ENCODE assay signal across 22 cellular contexts in genomic region chr12:98686603-98687002, GRCh38. TPM values are rescaled to one million over a fixed set of nuclear protein-coding genes. Genes with fewer than 3 reads are reported as not detected.
A peak's percentile ranks its signal among the peaks of the same experiment; 100 is the strongest.
DNase-seq lines count a peak whose midpoint lies in the region; ATAC-seq, FAIRE-seq and TF ChIP-seq lines count a peak whose summit lies in the region.
"Had no signal": no experiment of that assay in that cellular context is flagged by ENCODE, and none has a peak within 500 bp of the region (broad histone marks: within the 10 kb centered on the region; RNA-seq: fewer than 3 reads in every experiment).

No MANE protein-coding gene starts in this region.

- DNase-seq in MCF 10A (ENCODE audit: unreplicated experiment) = peak; percentile 1
- DNase-seq in breast epithelium (ENCODE audit: low spot score in 2 of 2) = no peak
- DNase-seq in H1 (ENCODE audit: low read depth in 1 of 2, low spot score in 2 of 2) = no peak
- peak; percentile 32 for DNase-seq in fibroblast of peridontal ligament (ENCODE audit: extremely low read depth)
- DNase-seq in right lobe of liver = no peak
- no peak for DNase-seq in activated CD8-positive, alpha-beta memory T cell treated with anti-CD3 and anti-CD28 coated beads, Interleukin-2, amount 50 U/mL, for 48 hours
- DNase-seq in AG08395 (ENCODE audit: low spot score) = no peak
- DNase-seq: BE2C; C1 segment of cervical spinal cord; CD4-positive, CD25-positive, alpha-beta regulatory T cell; CD8-positive, alpha-beta memory T cell; COR-L47; DMS 273 treated with DMSO at 0.1 percent for 48 hours; DMS53; DND-41; EL had no signal

- no peaks in the 10 kb centered on the region for H3K9me3 Mint-ChIP-seq in MCF 10A (ENCODE audit: unreplicated experiment)
- H3K9me3 Mint-ChIP-seq: CD8-positive, alpha-beta memory T cell had no signal

- H3K14ac ChIP-seq in H1 (ENCODE audit: insufficient read length) = no peak overlapping the region

- no peak overlapping the region for H3K9ac ChIP-seq in H1 (replicated peaks in 1 of 4; ENCODE audit: extremely low read depth in 1 of 4, low read depth in 3 of 4, low read length in 3 of 4)

- no peak overlapping the region for H3K27ac ChIP-seq in breast epithelium
- H3K27ac ChIP-seq in H1 (ENCODE audit: low read depth, low read length) = no peak overlapping the region
- no peak overlapping the region for H3K27ac ChIP-seq in right lobe of liver
- H3K27ac ChIP-seq: 22Rv1, A549 had no signal

- TF ChIP-seq POLR2A in breast epithelium (IDR thresholded peaks at IDR 0.05) (no peak), H1 (IDR thresholded peaks at IDR 0.05; ENCODE audit: control extremely low read depth in 1 of 2, low read depth in 2 of 2, low read length in 2 of 2) (no peak), right lobe of liver (IDR thresholded peaks at IDR 0.05) (no peak)

- TF ChIP-seq RAD21 in H1 (IDR thresholded peaks at IDR 0.05 in 1 of 2, conservative IDR thresholded peaks at IDR 0.05 in 1 of 2; ENCODE audit: low read depth in 2 of 2, low read length in 2 of 2) = no peak

- H3K18ac ChIP-seq in H1 (ENCODE audit: extremely low read depth, low read length) = no peak overlapping the region

- H3K27me3 ChIP-seq in breast epithelium = no peaks in the 10 kb centered on the region
- H3K27me3 ChIP-seq in H1 (replicated peaks in 1 of 4; ENCODE audit: control insufficient read depth in 3 of 4, extremely low read depth in 1 of 4, insufficient read depth in 3 of 4, low read length in 3 of 4) = no peaks in the 10 kb centered on the region
- no peaks in the 10 kb centered on the region for H3K27me3 ChIP-seq in right lobe of liver
- H3K27me3 ChIP-seq: BE2C had no signal

- H4K20me1 ChIP-seq in H1 (replicated peaks in 1 of 2; ENCODE audit: control insufficient read depth in 1 of 2, insufficient read depth in 2 of 2, low read length in 2 of 2) = no peaks in the 10 kb centered on the region

- BruUV-seq in MCF 10A (replicated peaks; lab: Mats Ljungman, UMichigan) = no TSS peak

- H4K91ac ChIP-seq in H1 (replicated peaks; ENCODE audit: insufficient read length, low read length) = no peak overlapping the region

- H3K4me3 ChIP-seq in breast epithelium (no peak overlapping the region), H1 (ENCODE audit: extremely low read depth in 1 of 4, insufficient read depth in 2 of 4, low read depth in 3 of 4, low read length in 4 of 4) (no peak overlapping the region), right lobe of liver (no peak overlapping the region)
- H3K4me3 ChIP-seq: A549, HAP-1 had no signal

- no peak overlapping the region for H3K4me3 Mint-ChIP-seq in MCF 10A (ENCODE audit: unreplicated experiment)
- H3K4me3 Mint-ChIP-seq: CD4-positive, CD25-positive, alpha-beta regulatory T cell; CD8-positive, alpha-beta memory T cell had no signal

- 82% methylated on average over 2 of the region's 2 CpGs; no CpG with 5 or more reads in 1 of the 2 experiments for WGBS in H1 (ENCODE audit: extremely low coverage in 1 of 2, insufficient coverage in 1 of 2, insufficient read length in 1 of 2, insufficient replicate concordance in 2 of 2, low coverage in 1 of 2, low lambda C conversion rate in 2 of 2, missing lambda C conversion rate in 1 of 2), 2 experiments
- 20% methylated on average over 2 of the region's 2 CpGs for WGBS in right lobe of liver (ENCODE audit: insufficient coverage, low coverage, low lambda C conversion rate, missing lambda C conversion rate)

- no peaks in the 10 kb centered on the region for H3K27me3 Mint-ChIP-seq in MCF 10A (ENCODE audit: insufficient read depth, unreplicated experiment)
- H3K27me3 Mint-ChIP-seq: CD4-positive, CD25-positive, alpha-beta regulatory T cell; CD8-positive, alpha-beta memory T cell had no signal

- TF ChIP-seq CTCF in MCF 10A (IDR thresholded peaks at IDR 0.05; ENCODE audit: unreplicated experiment) (no peak), breast epithelium (IDR thresholded peaks at IDR 0.05) (no peak), H1 (IDR thresholded peaks at IDR 0.05; ENCODE audit: control extremely low read depth in 1 of 3, insufficient read depth in 1 of 3, low read depth in 1 of 3, low read length in 3 of 3) (no peak), right lobe of liver (IDR thresholded peaks at IDR 0.05) (no peak)

- peak; percentile 42 for FAIRE-seq in H1 (lab: Jason Lieb, UNC)
- FAIRE-seq: A549, GM12891, GM19239 had no signal

- peaks cover 51% of the 10 kb centered on the region for H3K36me3 Mint-ChIP-seq in MCF 10A (ENCODE audit: insufficient read depth, unreplicated experiment)

- H3K4ac ChIP-seq in H1 (replicated peaks; ENCODE audit: insufficient read length, low read depth, low read length) = no peak overlapping the region

- no peak overlapping the region for H3K27ac Mint-ChIP-seq in MCF 10A (ENCODE audit: low read depth, unreplicated experiment)
- H3K27ac Mint-ChIP-seq: CD4-positive, CD25-positive, alpha-beta regulatory T cell; CD8-positive, alpha-beta memory T cell had no signal

- no peak overlapping the region for H2BK5ac ChIP-seq in H1 (ENCODE audit: low read depth, low read length)

- H2AK5ac ChIP-seq in H1 (ENCODE audit: low read depth, low read length) = no peak overlapping the region

- no peaks in the 10 kb centered on the region for H3K4me1 Mint-ChIP-seq in MCF 10A (ENCODE audit: insufficient read depth, unreplicated experiment)

- no peaks in the 10 kb centered on the region for H3K79me2 ChIP-seq in H1 (ENCODE audit: control insufficient read depth in 1 of 2, insufficient read depth in 2 of 2, low read length in 2 of 2)

- no peak overlapping the region for H3K56ac ChIP-seq in H1 (replicated peaks; ENCODE audit: insufficient read length, low read depth, low read length)

- H3K23me2 ChIP-seq in H1 (ENCODE audit: low read depth, low read length) = no peaks in the 10 kb centered on the region

- CTCF ChIA-PET in MCF 10A (lab: Yijun Ruan, JAX) (no interaction called here), H1 (lab: Charles Lee; ENCODE audit: partially characterized antibody) (no interaction called here)

- ATAC-seq in right lobe of liver (peak; percentile 39 to 80 (median 66)), HG02571 (IDR thresholded peaks at IDR 0.05; ENCODE audit: unreplicated experiment) (no peak)
- ATAC-seq: A549 had no signal

- H3K4me1 ChIP-seq in breast epithelium (no peaks in the 10 kb centered on the region), H1 (replicated peaks in 1 of 4; ENCODE audit: control insufficient read depth in 3 of 4, insufficient read depth in 4 of 4, low read length in 3 of 4) (no peaks in the 10 kb centered on the region), right lobe of liver (peaks cover 0 to 8% (median 0%) of the 10 kb centered on the region in 4 donors)
- H3K4me1 ChIP-seq: A549, BE2C, HAP-1 had no signal

- H2BK12ac ChIP-seq in H1 (ENCODE audit: low read depth, low read length) = no peak overlapping the region

- H2BK120ac ChIP-seq in H1 (replicated peaks; ENCODE audit: low read depth, low read length) = no peak overlapping the region

- H3K4me2 ChIP-seq in H1 (ENCODE audit: insufficient read depth in 1 of 2, low read depth in 2 of 2, low read length in 2 of 2) = no peak overlapping the region
- H3K4me2 ChIP-seq: A549 had no signal

- H3K9me3 ChIP-seq in breast epithelium (no peaks in the 10 kb centered on the region), H1 (ENCODE audit: insufficient read depth in 2 of 2, low read depth in 1 of 2, low read length in 1 of 2) (no peaks in the 10 kb centered on the region), right lobe of liver (no peaks in the 10 kb centered on the region)
- H3K9me3 ChIP-seq: A549, BE2C, HAP-1 had no signal

- H4K8ac ChIP-seq in H1 (ENCODE audit: extremely low read depth, insufficient read depth, low read length) = no peak overlapping the region

- no peak for TF ChIP-seq EP300 in H1 (IDR thresholded peaks at IDR 0.05; ENCODE audit: borderline replicate concordance in 1 of 2, low read depth in 2 of 2, low read length in 2 of 2)

- no peaks in the 10 kb centered on the region for H3K79me1 ChIP-seq in H1 (ENCODE audit: low read depth, low read length)

- peaks cover 5% of the 10 kb centered on the region for H3K36me3 ChIP-seq in breast epithelium
- H3K36me3 ChIP-seq in H1 (ENCODE audit: control insufficient read depth in 2 of 4, insufficient read depth in 4 of 4, low read length in 3 of 4) = peaks cover 4 to 15% (median 9%) of the 10 kb centered on the region in 4 experiments; a peak in 4 of 8 replicates
- peaks cover 0 to 17% (median 4%) of the 10 kb centered on the region in 4 donors for H3K36me3 ChIP-seq in right lobe of liver

- H3K23ac ChIP-seq in H1 (ENCODE audit: insufficient read length) = no peak overlapping the region

- H2BK15ac ChIP-seq in H1 (ENCODE audit: low read length) = no peak overlapping the region

- H4K5ac ChIP-seq in H1 (ENCODE audit: insufficient read length, low read depth, low read length) = no peak overlapping the region

- intact Hi-C loops in MCF 10A (cut with micrococcal nuclease) = no loop called here
- intact Hi-C loops in breast epithelium (cut with DNase I; ENCODE audit: low total_unique reads) = no loop called here
- intact Hi-C loops in right lobe of liver (cut with DNase I) = no loop called here

- POLR2A ChIA-PET in MCF 10A (lab: Yijun Ruan, JAX) = no interaction called here
- POLR2A ChIA-PET in H1 (lab: Charles Lee; ENCODE audit: partially characterized antibody) = no interaction called here

- no peak overlapping the region for H2BK20ac ChIP-seq in H1 (ENCODE audit: low read length)

- no peak overlapping the region for H2AFZ ChIP-seq in H1 (ENCODE audit: low read length)

RNA-seq across cellular contexts. Expression of gene APAF1, which starts 41.5 kb away (rescaled TPM):
- total RNA-seq in MCF 10A (2022) (5.9 and 9.1 TPM in 2 replicates), breast epithelium (10 to 100 TPM; 10.1 to 18.1 (median 16.4) TPM), right lobe of liver (10 to 100 TPM in 1 of 6 experiments, 1 to 10 TPM in 5; 4.5 to 12.3 (median 7.1) TPM)
- 21.0 and 22.6 TPM in 2 replicates for total RNA-seq in H1 (2021; fragmentation: NEBNext Ultra II Directional; extraction: Animal tissue kit (Norgen Biotek cat#: 25700))
- 4.3 and 4.7 TPM in 2 replicates for polyA plus RNA-seq in H1 (2011; rRNA removed)
- polyA plus RNA-seq in H1 (2011; cell fraction: cytosol; rRNA removed) = 6.6 TPM
- 5.2 TPM for polyA plus RNA-seq in H1 (2011; cell fraction: nucleus; rRNA removed)
- polyA plus RNA-seq in H1 (2012, experiment 1 of 2) = 4.7 to 12.4 TPM (median 7.9 TPM) in 4 replicates
- 1.1 TPM for polyA plus RNA-seq in H1 (2012, experiment 2 of 2)
- polyA plus RNA-seq in H1 (2013, experiment 1 of 2) = 7.8 TPM
- polyA plus RNA-seq in H1 (2013, experiment 2 of 2) = 6.4 TPM
- 10.2 and 15.1 TPM in 2 replicates for polyA minus RNA-seq in H1 (2011; rRNA and poly(A)+ RNA removed)
- polyA minus RNA-seq in H1 (2011; cell fraction: cytosol; rRNA and poly(A)+ RNA removed) = 11.2 TPM
- polyA minus RNA-seq in H1 (2011; cell fraction: nucleus; rRNA and poly(A)+ RNA removed) = 13.9 TPM

RNA-seq across cellular contexts. Expression of gene IKBIP, which starts 42.0 kb away (rescaled TPM):
- total RNA-seq in MCF 10A (2022) (29.2 and 43.0 TPM in 2 replicates), breast epithelium (10 to 100 TPM; 10.7 to 19.7 (median 12.3) TPM), right lobe of liver (10 to 100 TPM in 2 of 6 experiments, 1 to 10 TPM in 4; 2.8 to 12.6 (median 6.6) TPM)
- total RNA-seq in H1 (2021; fragmentation: NEBNext Ultra II Directional; extraction: Animal tissue kit (Norgen Biotek cat#: 25700)) = 10.4 and 12.4 TPM in 2 replicates
- 2.2 and 2.7 TPM in 2 replicates for polyA plus RNA-seq in H1 (2011; rRNA removed)
- 4.9 TPM for polyA plus RNA-seq in H1 (2011; cell fraction: cytosol; rRNA removed)
- polyA plus RNA-seq in H1 (2011; cell fraction: nucleus; rRNA removed) = 3.0 TPM
- polyA plus RNA-seq in H1 (2012, experiment 1 of 2) = 5.0 to 9.6 TPM (median 5.4 TPM) in 4 replicates
- polyA plus RNA-seq in H1 (2012, experiment 2 of 2) = 1.3 TPM
- polyA plus RNA-seq in H1 (2013, experiment 1 of 2) = 24.0 TPM
- 26.4 TPM for polyA plus RNA-seq in H1 (2013, experiment 2 of 2)
- 0.98 and 1.3 TPM in 2 replicates for polyA minus RNA-seq in H1 (2011; rRNA and poly(A)+ RNA removed)
- 2.8 TPM for polyA minus RNA-seq in H1 (2011; cell fraction: cytosol; rRNA and poly(A)+ RNA removed)
- polyA minus RNA-seq in H1 (2011; cell fraction: nucleus; rRNA and poly(A)+ RNA removed) = 4.1 TPM

Comparison
In these comparisons a context has a peak if more than half of its experiments do, and no peak if none do; other contexts are left out.
1. DNase-seq: peak in MCF 10A (single experiment) and fibroblast of peridontal ligament (single experiment); none in breast epithelium (0 of 2), H1 (0 of 2), right lobe of liver (0 of 3), activated CD8-positive, alpha-beta memory T cell treated with anti-CD3 and anti-CD28 coated beads, Interleukin-2, amount 50 U/mL, for 48 hours (single experiment) and AG08395 (single experiment).